In genomic region chr1:11170102-11170501, GRCh38 we compare ENCODE assay signal across 30 cellular contexts. TPM values are rescaled to one million over a fixed set of nuclear protein-coding genes. Genes with fewer than 3 reads are reported as not detected.
"Had no signal": no experiment of that assay in that cellular context is flagged by ENCODE, and none has a peak within 500 bp of the region (broad histone marks: within the 10 kb centered on the region; RNA-seq: fewer than 3 reads in every experiment).

No MANE protein-coding gene starts in this region.

- H3K27me3 Mint-ChIP-seq: memory B cell, type B pancreatic cell had no signal

- FAIRE-seq: colon, kidney, pancreas had no signal

- H3K4me1 Mint-ChIP-seq: endodermal cell; natural killer cell; stimulated activated effector memory CD8-positive, alpha-beta T cell treated with anti-CD3 and anti-CD28 coated beads, Interleukin-12 subunit alpha, Interleukin-12 subunit beta, amount 100 ng/mL, for 72 hours had no signal

- H3K4me3 Mint-ChIP-seq: endodermal cell; memory B cell; natural killer cell; neural crest cell; stimulated activated effector memory CD8-positive, alpha-beta T cell treated with anti-CD3 and anti-CD28 coated beads, Interleukin-12 subunit alpha, Interleukin-12 subunit beta, amount 100 ng/mL, for 72 hours; type B pancreatic cell had no signal

- H3K9me3 Mint-ChIP-seq: natural killer cell; neural crest cell; stimulated activated effector memory CD8-positive, alpha-beta T cell treated with anti-CD3 and anti-CD28 coated beads, Interleukin-12 subunit alpha, Interleukin-12 subunit beta, amount 100 ng/mL, for 72 hours; type B pancreatic cell had no signal

- H3K36me3 Mint-ChIP-seq: natural killer cell had no signal

- H3K9me3 ChIP-seq: gastroesophageal sphincter, neutrophil, pancreas, right lobe of liver, testis, tibial artery had no signal

- H3K36me3 ChIP-seq: pancreas, right lobe of liver had no signal

- H3K4me3 ChIP-seq: gastroesophageal sphincter, heart left ventricle, hepatocyte, lung, pancreas, right lobe of liver, smooth muscle cell, testis, tibial artery had no signal

- DNase-seq: effector CD8-positive, alpha-beta T cell; endodermal cell; foreskin keratinocyte; heart left ventricle; kidney; natural killer cell; pancreas; right lobe of liver; stimulated activated CD4-positive, alpha-beta T cell treated with anti-CD3 and anti-CD28 coated beads, Interleukin-12 subunit alpha, Interleukin-12 subunit beta, amount 100 ng/mL, for 4 hours; stimulated activated CD4-positive, alpha-beta T cell treated with anti-CD3 and anti-CD28 coated beads, Interleukin-1b, Interleukin-23, amount 100 ng/mL, for 48 hours; stimulated activated CD4-positive, alpha-beta T cell treated with anti-CD3 and anti-CD28 coated beads, Interleukin-4, amount 100 ng/mL, for 1 hour; stimulated activated naive CD4-positive, alpha-beta T cell treated with Interleukin-2 at 50 U/mL for 16 hours; substantia nigra; testis; tibial artery had no signal

- H2AFZ ChIP-seq: hepatocyte had no signal

- H3K79me2 ChIP-seq: hepatocyte had no signal

- ATAC-seq: esophagus mucosa; gastroesophageal sphincter; heart left ventricle; left lobe of liver; natural killer cell; right lobe of liver; stimulated activated effector memory CD8-positive, alpha-beta T cell treated with anti-CD3 and anti-CD28 coated beads, Interleukin-12 subunit alpha, Interleukin-12 subunit beta, amount 100 ng/mL, for 72 hours had no signal

- H3K27ac Mint-ChIP-seq: endodermal cell; memory B cell; natural killer cell; stimulated activated effector memory CD8-positive, alpha-beta T cell treated with anti-CD3 and anti-CD28 coated beads, Interleukin-12 subunit alpha, Interleukin-12 subunit beta, amount 100 ng/mL, for 72 hours; type B pancreatic cell had no signal

- H3K27ac ChIP-seq: epithelial cell of prostate, foreskin keratinocyte, gastroesophageal sphincter, heart left ventricle, hepatocyte, neutrophil, pancreas, right lobe of liver, testis, tibial artery had no signal

- H3K4me2 ChIP-seq: hepatocyte, smooth muscle cell had no signal

- H3K4me1 ChIP-seq: foreskin keratinocyte, gastroesophageal sphincter, right lobe of liver had no signal

- H3K27me3 ChIP-seq: foreskin keratinocyte, gastroesophageal sphincter, heart left ventricle, hepatocyte, neutrophil, pancreas, right lobe of liver, testis, tibial artery had no signal

RNA-seq across cellular contexts. Expression of gene ANGPTL7, which starts 19.1 kb away (rescaled TPM):
- total RNA-seq: endodermal cell, esophagus mucosa, foreskin keratinocyte, left lobe of liver, liver, mononuclear cell, natural killer cell, right lobe of liver, smooth muscle cell, testis had no signal
- polyA plus RNA-seq: foreskin keratinocyte had no signal
